Comparison of ENCODE assay signal across 1 cellular context in genomic region chr5:124952079-124952478, GRCh38.
TF ChIP-seq lines count a peak whose summit lies in the region.

No MANE protein-coding gene starts in this region.

TF ChIP-seq in GM12878, 131 proteins besides CTCF, POLR2A, EP300 and RAD21 (continued from another document):
- peak; percentile 70; the same call in 1 of the 2 replicates for TF ChIP-seq RELB (IDR thresholded peaks at IDR 0.05; ENCODE audit: low read depth)
- peak; percentile 53 for TF ChIP-seq ATF7 (IDR thresholded peaks at IDR 0.05; ENCODE audit: low read depth)
- peak; percentile 73; the same call in 1 of the 2 replicates for TF ChIP-seq MLLT1 (IDR thresholded peaks at IDR 0.05)
- no peak for TF ChIP-seq SIN3A (IDR thresholded peaks at IDR 0.05; ENCODE audit: low read depth, low read length)
- TF ChIP-seq MEF2A (IDR thresholded peaks at IDR 0.05; ENCODE audit: insufficient read depth, low read depth, low read length) = peak; percentile 71
- TF ChIP-seq TARDBP (IDR thresholded peaks at IDR 0.05; ENCODE audit: borderline replicate concordance) = no peak
- peak; percentile 62 for TF ChIP-seq SKIL (IDR thresholded peaks at IDR 0.05; ENCODE audit: low read depth, poor library complexity, severe bottlenecking)
- peak; percentile 69; the same call in 1 of the 2 replicates for TF ChIP-seq PAX5 (IDR thresholded peaks at IDR 0.05; ENCODE audit: borderline replicate concordance, low read depth, low read length)
- peak; percentile 80 for TF ChIP-seq NFIC (IDR thresholded peaks at IDR 0.05; ENCODE audit: low read depth, low read length)
- peak; percentile 65 for TF ChIP-seq SP1 (IDR thresholded peaks at IDR 0.05; ENCODE audit: low read depth, low read length)
- TF ChIP-seq NRF1 (conservative IDR thresholded peaks at IDR 0.05; ENCODE audit: low read depth, low read length) = no peak
- TF ChIP-seq RUNX3 (IDR thresholded peaks at IDR 0.05; ENCODE audit: low read length) = peak; percentile 48; the same call in 1 of the 2 replicates
- TF ChIP-seq CHD1 (IDR thresholded peaks at IDR 0.05; ENCODE audit: low read depth, low read length) = no peak
- no peak for TF ChIP-seq POLR2AphosphoS2 (IDR thresholded peaks at IDR 0.05; ENCODE audit: low read depth, low read length)
